In genomic region chr17:47323382-47324223, GRCh38 we compare ENCODE assay signal across 8 cellular contexts. TPM values are rescaled to one million over a fixed set of nuclear protein-coding genes. Genes with fewer than 3 reads are reported as not detected.
DNase-seq lines count a peak whose midpoint lies in the region; ATAC-seq, FAIRE-seq and TF ChIP-seq lines count a peak whose summit lies in the region.

A gene with protein sequence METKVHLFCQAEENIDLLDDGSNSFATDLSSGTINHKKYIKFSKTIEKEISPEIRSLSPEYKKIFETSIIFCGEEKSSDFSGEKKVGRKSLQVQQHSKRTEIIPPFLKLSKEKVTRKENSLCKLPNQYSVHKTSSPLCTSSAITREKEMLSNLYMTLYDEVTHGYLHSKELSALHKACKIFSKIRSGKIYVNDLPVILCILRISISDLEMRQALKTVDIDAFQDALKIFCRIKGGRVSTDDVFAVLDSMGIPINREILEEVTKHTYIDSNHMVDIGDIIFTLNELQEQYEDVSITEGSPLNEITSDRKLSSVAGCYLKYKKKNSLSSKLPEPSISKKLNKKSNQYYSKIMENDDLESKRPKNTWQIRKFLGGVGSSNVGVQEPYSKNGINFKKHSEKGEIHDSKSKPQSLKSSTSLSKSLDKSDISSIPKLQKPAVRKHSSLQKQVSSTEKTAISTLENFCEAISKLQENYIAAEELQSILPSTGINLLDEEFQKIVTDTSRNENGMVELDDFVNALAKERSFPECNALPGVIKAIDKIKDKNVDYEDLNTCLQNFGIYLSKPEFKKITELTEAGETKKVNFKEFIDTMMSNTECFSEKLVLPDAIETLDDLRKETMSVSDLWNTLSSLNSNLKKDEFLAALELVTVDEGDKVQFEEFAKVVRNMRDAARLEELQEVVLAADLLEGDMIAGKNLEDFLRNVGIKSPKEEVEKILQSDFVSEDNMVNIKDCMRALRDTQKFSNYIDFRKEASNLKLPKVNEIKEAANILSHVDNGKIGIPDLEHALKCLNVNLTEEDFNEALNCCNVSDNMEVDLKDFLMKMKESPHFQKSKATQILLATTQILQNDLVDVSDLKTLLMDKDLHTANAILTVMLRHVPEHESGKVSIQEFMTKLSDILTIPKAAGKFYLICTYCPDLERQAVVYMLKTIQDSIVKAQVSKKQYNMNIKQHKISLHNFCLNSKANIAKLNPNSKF (plus strand): TSS chr17:47323955. CDS start chr17:47328354, 4,399 bp downstream.

- H3K9me3 ChIP-seq in right cardiac atrium (ENCODE audit: control insufficient read depth, low read length) (no peaks in the 10 kb centered on the region), uterus (no peaks in the 10 kb centered on the region)

- peak; percentile 95 for FAIRE-seq in GM12892 (lab: Jason Lieb, UNC)

- peak; percentile 65 for DNase-seq in GM12892 (ENCODE audit: insufficient read length)
- DNase-seq in NCI-H1417 (lab: John Stamatoyannopoulos, UW): peak; percentile 89 to 96 (median 93)
- DNase-seq in amygdala (lab: John Stamatoyannopoulos, UW): peak in 45 of 56 donors; percentile 5 to 90 (median 39)
- DNase-seq in right cardiac atrium: peak; percentile 94 to 97 (median 96)
- DNase-seq in putamen (ENCODE audit: low spot score): peak; percentile 39
- peak; percentile 88 to 92 for DNase-seq in uterus

- peaks cover 1% of the 10 kb centered on the region for H3K36me3 Mint-ChIP-seq in T-helper 1 cell treated with Interleukin-12 subunit alpha and Interleukin-12 subunit beta and Interleukin-4 antibody, amounts not matched to agents 30 μg/mL and 1 μg/mL, for 36 hours (ENCODE audit: low read depth)

- H3K4me3 ChIP-seq in right cardiac atrium (ENCODE audit: low read length) (peak within 1 kb of the TSS; percentile 63), uterus (peak within 1 kb of the TSS; percentile 56 to 85)

- no peaks in the 10 kb centered on the region for H3K4me1 ChIP-seq in right cardiac atrium (ENCODE audit: control insufficient read depth, insufficient read depth, low read length)
- no peaks in the 10 kb centered on the region for H3K4me1 ChIP-seq in uterus

- peak in 3 of 4 experiments; percentile 26 to 44 (median 38) for TF ChIP-seq CTCF in uterus (IDR thresholded peaks at IDR 0.05)

- WGBS in right cardiac atrium: under 1% methylated on average over 72 of the region's 72 CpGs

- TF ChIP-seq POLR2A in GM12892 (IDR thresholded peaks at IDR 0.05; ENCODE audit: low read depth, low read length): peak; percentile 80; the same call in 1 of the 2 replicates
- peak; percentile 98 for TF ChIP-seq POLR2A in uterus (IDR thresholded peaks at IDR 0.05)

- no peaks in the 10 kb centered on the region for H3K36me3 ChIP-seq in uterus

- no peaks in the 10 kb centered on the region for H3K9me3 Mint-ChIP-seq in T-helper 1 cell treated with Interleukin-12 subunit alpha and Interleukin-12 subunit beta and Interleukin-4 antibody, amounts not matched to agents 30 μg/mL and 1 μg/mL, for 36 hours

- H3K4me3 Mint-ChIP-seq in T-helper 1 cell treated with Interleukin-12 subunit alpha and Interleukin-12 subunit beta and Interleukin-4 antibody, amounts not matched to agents 30 μg/mL and 1 μg/mL, for 36 hours: peak within 1 kb of the TSS; percentile 99

- intact Hi-C loops in right cardiac atrium (cut with DNase I) (no loop called here), uterus (cut with DNase I; ENCODE audit: low total_unique reads) (no loop called here)

- H3K27me3 ChIP-seq in right cardiac atrium (ENCODE audit: control insufficient read depth, insufficient read depth) (no peaks in the 10 kb centered on the region), uterus (no peaks in the 10 kb centered on the region)

- peaks cover 35% of the 10 kb centered on the region for H3K27me3 Mint-ChIP-seq in T-helper 1 cell treated with Interleukin-12 subunit alpha and Interleukin-12 subunit beta and Interleukin-4 antibody, amounts not matched to agents 30 μg/mL and 1 μg/mL, for 36 hours (ENCODE audit: low read depth)

- H3K4me1 Mint-ChIP-seq in T-helper 1 cell treated with Interleukin-12 subunit alpha and Interleukin-12 subunit beta and Interleukin-4 antibody, amounts not matched to agents 30 μg/mL and 1 μg/mL, for 36 hours (ENCODE audit: low read depth): peaks cover 20% of the 10 kb centered on the region

- H3K27ac Mint-ChIP-seq in T-helper 1 cell treated with Interleukin-12 subunit alpha and Interleukin-12 subunit beta and Interleukin-4 antibody, amounts not matched to agents 30 μg/mL and 1 μg/mL, for 36 hours: peak within 1 kb of the TSS; percentile 95

- ATAC-seq in HG02763 (IDR thresholded peaks at IDR 0.05; ENCODE audit: unreplicated experiment) (peak; percentile 83), right cardiac atrium (peak; percentile 99)

- H3K27ac ChIP-seq in right cardiac atrium (ENCODE audit: low read length) (peak within 1 kb of the TSS; percentile 91), uterus (peak within 1 kb of the TSS; percentile 91 to 96)

RNA-seq across cellular contexts. Expression of the gene that starts here (rescaled TPM):
- 4.5 TPM for polyA plus RNA-seq in GM12892 (2012; ENCODE audit: missing spikeins)
- total RNA-seq in right cardiac atrium (1 to 10 TPM; 5.9 to 8.5 (median 7.5) TPM), uterus (10 to 100 TPM in 3 of 4 donors, 1 to 10 TPM in 1; 9.2 to 22.8 (median 14.5) TPM)
- polyA plus RNA-seq in right cardiac atrium: 2.1 TPM

Comparison
In these comparisons a context has a peak if more than half of its experiments do, and no peak if none do; other contexts are left out.
1. Peak in every context shown above with its lines: DNase-seq, ATAC-seq, H3K4me3 ChIP-seq and H3K27ac ChIP-seq.
2. DNase-seq: peak in every context shown above with its lines; median percentile 96 in right cardiac atrium; 93 in NCI-H1417; 90 in uterus; 65 in GM12892; 39 in amygdala; 39 in putamen.